8 cellular contexts compared by ENCODE assay signal in genomic region chr10:110008518-110009339, GRCh38. TPM values are rescaled to one million over a fixed set of nuclear protein-coding genes. Genes with fewer than 3 reads are reported as not detected.
A peak's percentile ranks its signal among the peaks of the same experiment; 100 is the strongest.
DNase-seq lines count a peak whose midpoint lies in the region; ATAC-seq, FAIRE-seq and TF ChIP-seq lines count a peak whose summit lies in the region.

No MANE protein-coding gene starts in this region.

- peaks cover 35% of the 10 kb centered on the region for H4K20me1 ChIP-seq in astrocyte (ENCODE audit: insufficient read depth, low read length)

- TF ChIP-seq CTCF in astrocyte (IDR thresholded peaks at IDR 0.05; ENCODE audit: insufficient read depth, low read depth, low read length): no peak

- peak overlapping the region; percentile 89 for H3K4me2 ChIP-seq in astrocyte (ENCODE audit: low read length)

- H3K4me3 ChIP-seq in astrocyte (ENCODE audit: insufficient read depth, low read depth, low read length) (peak overlapping the region; percentile 70), iPS-18c (ENCODE audit: insufficient read depth, low read depth, low read length) (peak overlapping the region; percentile 81)

- H3K79me2 ChIP-seq in astrocyte (ENCODE audit: insufficient read depth, low read length): peaks cover 55% of the 10 kb centered on the region

- H3K36me3 Mint-ChIP-seq in astrocyte (ENCODE audit: low read depth, unreplicated experiment): no peaks in the 10 kb centered on the region

- H3K9me3 Mint-ChIP-seq in astrocyte (ENCODE audit: unreplicated experiment): no peaks in the 10 kb centered on the region

- no peak overlapping the region for H3K4me3 Mint-ChIP-seq in astrocyte (ENCODE audit: unreplicated experiment)

- H3K9ac ChIP-seq in astrocyte (ENCODE audit: low read length): peak overlapping the region; percentile 83

- peak overlapping the region; percentile 65 for H3K27ac ChIP-seq in astrocyte (ENCODE audit: low read depth, low read length)

- no peak overlapping the region for H2AFZ ChIP-seq in astrocyte (ENCODE audit: low read depth, low read length)

- no peaks in the 10 kb centered on the region for H3K36me3 ChIP-seq in astrocyte (ENCODE audit: insufficient read depth, low read length)

- peak; percentile 28 for ATAC-seq in GM18520 (IDR thresholded peaks at IDR 0.05; ENCODE audit: unreplicated experiment)
- peak; percentile 20 for ATAC-seq in HG03354 (IDR thresholded peaks at IDR 0.05; ENCODE audit: poor library complexity, severe bottlenecking, unreplicated experiment)
- no peak for ATAC-seq in HG03196 (IDR thresholded peaks at IDR 0.05; ENCODE audit: unreplicated experiment)

- peaks cover 37% of the 10 kb centered on the region for H3K4me1 ChIP-seq in astrocyte (ENCODE audit: insufficient read depth, low read length)

- H3K27ac Mint-ChIP-seq in astrocyte (ENCODE audit: unreplicated experiment): peak overlapping the region; percentile 91

- DNase-seq in SK-N-DZ (ENCODE audit: low spot score) (peak; percentile 29), astrocyte (ENCODE audit: low read depth) (no peak), DMS153 treated with DMSO at 0.1 percent for 48 hours (lab: John Stamatoyannopoulos, UW; ENCODE audit: unreplicated experiment) (no peak)
- peak; percentile 44 for DNase-seq in stimulated activated CD4-positive, alpha-beta T cell treated with anti-CD3 and anti-CD28 coated beads, Interleukin-1b, Interleukin-23, amount 100 ng/mL, for 48 hours

- FAIRE-seq in astrocyte (lab: Jason Lieb, UNC): no peak

- H3K27me3 Mint-ChIP-seq in astrocyte (ENCODE audit: low read depth, unreplicated experiment): no peaks in the 10 kb centered on the region

- H3K9me3 ChIP-seq in astrocyte (ENCODE audit: insufficient read depth, low read depth, low read length) (no peaks in the 10 kb centered on the region), iPS-18c (ENCODE audit: control insufficient read depth, insufficient read depth, low read length) (no peaks in the 10 kb centered on the region)

- no peaks in the 10 kb centered on the region for H3K27me3 ChIP-seq in astrocyte (ENCODE audit: insufficient read depth, low read length)

- H3K4me1 Mint-ChIP-seq in astrocyte (ENCODE audit: low read depth, unreplicated experiment): peaks cover 29% of the 10 kb centered on the region

RNA-seq across cellular contexts. Expression of gene ADD3, which starts 0.9 kb away (rescaled TPM):
- polyA plus RNA-seq in SK-N-DZ (2014; cell fraction: cytosol; rRNA removed): 45.8 and 56.6 TPM in 2 replicates
- polyA plus RNA-seq in SK-N-DZ (2014; cell fraction: nucleus; rRNA removed): 84.5 and 106 TPM in 2 replicates
- 127 and 148 TPM in 2 replicates for total RNA-seq in astrocyte

Comparison
In these comparisons a context has a peak if more than half of its experiments do, and no peak if none do; other contexts are left out.
1. DNase-seq: peak in SK-N-DZ (single experiment) and stimulated activated CD4-positive, alpha-beta T cell treated with anti-CD3 and anti-CD28 coated beads, Interleukin-1b, Interleukin-23, amount 100 ng/mL, for 48 hours (single experiment); none in astrocyte (single experiment) and DMS153 treated with DMSO at 0.1 percent for 48 hours (single experiment).